8 cellular contexts compared by ENCODE assay signal in the genomic region with DNA sequence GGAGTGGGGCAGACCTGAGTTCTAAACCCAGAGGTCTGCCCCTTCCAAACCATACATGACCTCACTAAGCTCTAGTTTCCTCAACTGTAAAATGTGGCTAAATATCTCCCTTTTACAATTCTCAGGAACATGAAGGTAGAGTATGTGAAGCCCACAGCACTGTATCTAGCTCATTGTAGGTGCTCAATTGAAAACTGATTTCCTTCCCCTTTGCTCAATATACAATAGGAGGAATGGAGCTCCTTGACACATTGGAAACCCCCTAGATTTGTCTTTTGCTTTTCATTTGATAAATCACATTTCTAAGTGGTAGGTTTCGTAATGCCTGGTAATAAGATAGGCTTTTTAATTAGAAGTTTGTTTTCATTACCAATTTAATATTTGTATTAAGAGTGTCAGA.
A peak's percentile ranks its signal among the peaks of the same experiment; 100 is the strongest.
DNase-seq lines count a peak whose midpoint lies in the region; ATAC-seq and TF ChIP-seq lines count a peak whose summit lies in the region.
"Had no signal": no experiment of that assay in that cellular context is flagged by ENCODE, and none has a peak within 500 bp of the region (broad histone marks: within the 10 kb centered on the region; RNA-seq: fewer than 3 reads in every experiment).

No MANE protein-coding gene starts in this region.

- peak overlapping the region; percentile 44 to 67 for H3K4me3 Mint-ChIP-seq in stimulated activated naive CD8-positive, alpha-beta T cell treated with anti-CD3 and anti-CD28 coated beads, Interleukin-15, amount 100 ng/mL, for 72 hours
- no peak overlapping the region for H3K4me3 Mint-ChIP-seq in Calu3 (ENCODE audit: low read depth, unreplicated experiment)

- POLR2A ChIA-PET in HEK293T (lab: Yijun Ruan, JAX) = interaction anchor here (1.0 to 1.2 kb wide), 2 partner anchors 12 to 214 kb away, joined by 3 to 4 read pairs; a partner anchor contains a TSS

- BruUV-seq in Calu3 (replicated peaks; lab: Mats Ljungman, UMichigan) = no TSS peak

- peak overlapping the region; percentile 12 to 91 for H3K27ac Mint-ChIP-seq in stimulated activated naive CD8-positive, alpha-beta T cell treated with anti-CD3 and anti-CD28 coated beads, Interleukin-15, amount 100 ng/mL, for 72 hours
- no peak overlapping the region for H3K27ac Mint-ChIP-seq in Calu3 (ENCODE audit: unreplicated experiment)

- no peak for TF ChIP-seq CTCF in Calu3 (IDR thresholded peaks at IDR 0.05; ENCODE audit: unreplicated experiment)

- ATAC-seq in GM18868 (IDR thresholded peaks at IDR 0.05; ENCODE audit: unreplicated experiment) (peak; percentile 53), HG02884 (IDR thresholded peaks at IDR 0.05; ENCODE audit: unreplicated experiment) (peak; percentile 42)
- peak; percentile 51 for ATAC-seq in stimulated activated naive CD8-positive, alpha-beta T cell treated with anti-CD3 and anti-CD28 coated beads, Interleukin-15, amount 100 ng/mL, for 72 hours

- H3K9me3 Mint-ChIP-seq in stimulated activated naive CD8-positive, alpha-beta T cell treated with anti-CD3 and anti-CD28 coated beads, Interleukin-15, amount 100 ng/mL, for 72 hours = peaks cover 0 to 4% of the 10 kb centered on the region in 2 donors
- peaks cover 2% of the 10 kb centered on the region for H3K9me3 Mint-ChIP-seq in Calu3 (ENCODE audit: low read depth, unreplicated experiment)

- DNase-seq in dermis blood vessel endothelial cell = peak; percentile 43
- no peak for DNase-seq in stimulated activated naive CD8-positive, alpha-beta T cell treated with anti-CD3 and anti-CD28 coated beads, Interleukin-15, amount 100 ng/mL, for 72 hours
- DNase-seq in Calu3 = no peak
- no peak for DNase-seq in HEK293T (ENCODE audit: extremely low spot score)
- DNase-seq in central memory CD4-positive, alpha-beta T cell = no peak
- DNase-seq: posterior cingulate gyrus had no signal

- CTCF ChIA-PET in Calu3 (lab: Charles Lee) = interaction anchor here (0.7 to 0.8 kb wide), 2 partner anchors 204 to 573 kb away, joined by 3 to 4 read pairs; no protein-coding TSS in a partner anchor
- CTCF ChIA-PET in HEK293T (lab: Yijun Ruan, JAX) = interaction anchor here (1.3 kb wide), 1 partner anchor 8 kb away, joined by 4 read pairs; no protein-coding TSS in a partner anchor

- H3K36me3 Mint-ChIP-seq in Calu3 (ENCODE audit: insufficient read depth, unreplicated experiment) = peaks cover 5% of the 10 kb centered on the region

- intact Hi-C loops in Calu3 (cut with micrococcal nuclease; ENCODE audit: unreplicated experiment) = no loop called here

- peaks cover 66% of the 10 kb centered on the region for H3K4me1 Mint-ChIP-seq in stimulated activated naive CD8-positive, alpha-beta T cell treated with anti-CD3 and anti-CD28 coated beads, Interleukin-15, amount 100 ng/mL, for 72 hours
- H3K4me1 Mint-ChIP-seq in Calu3 (ENCODE audit: low read depth, unreplicated experiment) = peaks cover 39% of the 10 kb centered on the region

- H3K27me3 Mint-ChIP-seq in stimulated activated naive CD8-positive, alpha-beta T cell treated with anti-CD3 and anti-CD28 coated beads, Interleukin-15, amount 100 ng/mL, for 72 hours = no peaks in the 10 kb centered on the region
- H3K27me3 Mint-ChIP-seq in Calu3 (ENCODE audit: unreplicated experiment) = no peaks in the 10 kb centered on the region

TF ChIP-seq in HEK293T, 16 proteins besides CTCF, POLR2A, EP300 and RAD21:
- TF ChIP-seq, protein P1, sequence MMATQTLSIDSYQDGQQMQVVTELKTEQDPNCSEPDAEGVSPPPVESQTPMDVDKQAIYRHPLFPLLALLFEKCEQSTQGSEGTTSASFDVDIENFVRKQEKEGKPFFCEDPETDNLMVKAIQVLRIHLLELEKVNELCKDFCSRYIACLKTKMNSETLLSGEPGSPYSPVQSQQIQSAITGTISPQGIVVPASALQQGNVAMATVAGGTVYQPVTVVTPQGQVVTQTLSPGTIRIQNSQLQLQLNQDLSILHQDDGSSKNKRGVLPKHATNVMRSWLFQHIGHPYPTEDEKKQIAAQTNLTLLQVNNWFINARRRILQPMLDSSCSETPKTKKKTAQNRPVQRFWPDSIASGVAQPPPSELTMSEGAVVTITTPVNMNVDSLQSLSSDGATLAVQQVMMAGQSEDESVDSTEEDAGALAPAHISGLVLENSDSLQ (IDR thresholded peaks at IDR 0.05) = no peak
- TF ChIP-seq ARNT (IDR thresholded peaks at IDR 0.05) (no peak), BHLHE40 (IDR thresholded peaks at IDR 0.05; ENCODE audit: borderline replicate concordance) (no peak), SUZ12 (IDR thresholded peaks at IDR 0.05) (no peak), ELF4 (IDR thresholded peaks at IDR 0.05) (no peak), HDGF (IDR thresholded peaks at IDR 0.05; ENCODE audit: borderline replicate concordance) (no peak), LEF1 (IDR thresholded peaks at IDR 0.05; ENCODE audit: borderline replicate concordance) (no peak), FOXK2 (IDR thresholded peaks at IDR 0.05) (no peak), SP1 (IDR thresholded peaks at IDR 0.05) (no peak), L3MBTL2 (conservative IDR thresholded peaks at IDR 0.05) (no peak)
